ENCODE assay signal across 6 cellular contexts in the genomic region with DNA sequence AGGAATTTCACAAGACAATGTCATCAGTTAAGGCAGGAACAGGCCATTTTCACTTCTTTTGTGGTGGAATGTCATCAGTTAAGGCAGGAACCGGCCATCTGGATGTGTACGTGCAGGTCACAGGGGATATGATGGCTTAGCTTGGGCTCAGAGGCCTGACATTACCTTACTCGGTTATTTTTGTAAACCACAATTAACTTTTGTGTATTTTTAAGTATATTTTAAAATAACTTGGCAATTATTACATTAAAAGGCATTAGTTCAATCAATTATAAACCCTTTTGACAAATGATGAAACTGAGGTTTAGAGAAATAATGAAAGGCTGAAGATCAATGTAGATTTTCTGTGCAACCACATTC.
DNase-seq lines count a peak whose midpoint lies in the region; TF ChIP-seq lines count a peak whose summit lies in the region.
"Not testable (repeated sequence)": the region's sequence is repeated elsewhere in the genome, so short reads cannot be mapped to it uniquely, and the experiment has no call there.

No MANE protein-coding gene starts in this region.

- H3K4ac ChIP-seq in H9 (ENCODE audit: low read depth, low read length); mesendoderm (ENCODE audit: low read depth, low read length): not testable (repeated sequence)

- H3K79me2 ChIP-seq in H9 (ENCODE audit: insufficient read depth, low read length) (peaks cover 21% of the 10 kb centered on the region), mesendoderm (ENCODE audit: control insufficient read depth, insufficient read depth, low read length) (peaks cover 14% of the 10 kb centered on the region), neural progenitor cell (ENCODE audit: low read depth) (peaks cover 35% of the 10 kb centered on the region)

- not testable (repeated sequence) for H3K18ac ChIP-seq in H9 (ENCODE audit: insufficient read length, low read depth, low read length); mesendoderm (ENCODE audit: low read length)

- H4K8ac ChIP-seq in H9 (replicated peaks; ENCODE audit: insufficient read length, low read depth, low read length); mesendoderm (ENCODE audit: low read depth, low read length): not testable (repeated sequence)

- not testable (repeated sequence) for H2BK15ac ChIP-seq in H9 (ENCODE audit: low read depth, low read length); mesendoderm (replicated peaks; ENCODE audit: low read depth)

- not testable (repeated sequence) for H3K56ac ChIP-seq in H9 (ENCODE audit: insufficient read length, low read depth, low read length); mesendoderm (ENCODE audit: low read length)

- not testable (repeated sequence) for H2BK12ac ChIP-seq in H9 (ENCODE audit: insufficient read length, low read depth, low read length)

- peak overlapping the region; percentile 84 to 97 for H3K4me3 Mint-ChIP-seq in H9
- peak overlapping the region; percentile 91 for H3K4me3 Mint-ChIP-seq in endothelial cell (ENCODE audit: unreplicated experiment)
- H3K4me3 Mint-ChIP-seq in neural progenitor cell, result not testable (repeated sequence)

- H3K27ac ChIP-seq in H9 (ENCODE audit: insufficient read length, low read depth, low read length); mesendoderm (ENCODE audit: low read depth, low read length): not testable (repeated sequence)
- peak overlapping the region; percentile 92 for H3K27ac ChIP-seq in HUES64 (ENCODE audit: low read depth, low read length)
- peak overlapping the region; percentile 41 for H3K27ac ChIP-seq in ectodermal cell (ENCODE audit: insufficient read depth, low read depth, low read length, poor library complexity, severe bottlenecking)
- peak overlapping the region; percentile 12 for H3K27ac ChIP-seq in neural progenitor cell

- not testable (repeated sequence) for H2AFZ ChIP-seq in H9 (ENCODE audit: low read length); neural progenitor cell (replicated peaks)

- H2BK5ac ChIP-seq in H9 (ENCODE audit: insufficient read length, low read length); mesendoderm (ENCODE audit: low read length): not testable (repeated sequence)

- H3K9ac ChIP-seq in H9 (ENCODE audit: extremely low read depth, insufficient read length, low read length); mesendoderm (ENCODE audit: low read length); neural progenitor cell: not testable (repeated sequence)
- H3K9ac ChIP-seq in HUES64 (ENCODE audit: low read depth, low read length), result peak overlapping the region; percentile 59; the same call in 1 of the 2 replicates

- H3K36me3 ChIP-seq in HUES64 (ENCODE audit: insufficient read depth, low read length), result peaks cover 37% of the 10 kb centered on the region
- not testable (repeated sequence) for H3K36me3 ChIP-seq in ectodermal cell (ENCODE audit: control insufficient read depth, insufficient read depth, low read length); mesendoderm (ENCODE audit: control insufficient read depth, insufficient read depth, low read length); neural progenitor cell

- DNase-seq in H9; endothelial cell (ENCODE audit: low spot score); neural progenitor cell (ENCODE audit: low spot score): not testable (repeated sequence)
- peak; percentile 36 for DNase-seq in mesendoderm

- H3K36me3 Mint-ChIP-seq in H9 (ENCODE audit: insufficient read depth in 1 of 3, low read depth in 3 of 3), result peaks cover 28 to 39% (median 30%) of the 10 kb centered on the region in 3 experiments
- not testable (repeated sequence) for H3K36me3 Mint-ChIP-seq in endothelial cell (ENCODE audit: low read depth, unreplicated experiment); neural progenitor cell

- WGBS in H9 (ENCODE audit: extremely low coverage, insufficient read length, low lambda C conversion rate), result no CpG with 5 or more reads among the region's 3 CpGs
- no CpG with 5 or more reads among the region's 3 CpGs for WGBS in HUES64
- no CpG with 5 or more reads among the region's 3 CpGs for WGBS in ectodermal cell, 2 experiments
- WGBS in mesendoderm (ENCODE audit: extremely low coverage, insufficient coverage, low lambda C conversion rate), result no CpG with 5 or more reads among the region's 3 CpGs

- H2BK20ac ChIP-seq in H9 (ENCODE audit: low read depth, low read length, poor library complexity, severe bottlenecking), result not testable (repeated sequence)

- H3K4me3 ChIP-seq in HUES64 (ENCODE audit: low read length), result peak overlapping the region; percentile 96
- H3K4me3 ChIP-seq in ectodermal cell (ENCODE audit: insufficient read depth, low read depth, low read length); mesendoderm (ENCODE audit: low read length); neural progenitor cell: not testable (repeated sequence)

- H4K91ac ChIP-seq in H9 (ENCODE audit: insufficient read length, low read depth, low read length), result not testable (repeated sequence)

- not testable (repeated sequence) for H3K79me1 ChIP-seq in H9 (ENCODE audit: insufficient read depth, low read depth, low read length, poor library complexity, severe bottlenecking); mesendoderm (ENCODE audit: low read length)

- H3K4me1 ChIP-seq in H9 (ENCODE audit: insufficient read depth, low read length); mesendoderm (ENCODE audit: control insufficient read depth, low read depth, low read length): not testable (repeated sequence)
- H3K4me1 ChIP-seq in HUES64 (ENCODE audit: insufficient read depth, low read length) (peaks cover 56% of the 10 kb centered on the region), ectodermal cell (ENCODE audit: control insufficient read depth, insufficient read depth, low read length) (peaks cover 12% of the 10 kb centered on the region), neural progenitor cell (peaks cover 57% of the 10 kb centered on the region)

- H3K4me1 Mint-ChIP-seq in H9 (peaks cover 46 to 59% of the 10 kb centered on the region in 2 experiments), endothelial cell (ENCODE audit: unreplicated experiment) (peaks cover 29% of the 10 kb centered on the region), neural progenitor cell (peaks cover 33% of the 10 kb centered on the region)

- H2AK5ac ChIP-seq in H9 (ENCODE audit: insufficient read length, low read length); mesendoderm (ENCODE audit: low read length): not testable (repeated sequence)

- H3K27ac Mint-ChIP-seq in H9 (peak overlapping the region; percentile 70 to 99 (median 98)), endothelial cell (ENCODE audit: unreplicated experiment) (peak overlapping the region; percentile 99)
- not testable (repeated sequence) for H3K27ac Mint-ChIP-seq in neural progenitor cell

- not testable (repeated sequence) for TF ChIP-seq CTCF in H9 (conservative IDR thresholded peaks at IDR 0.05); endothelial cell (IDR thresholded peaks at IDR 0.05; ENCODE audit: unreplicated experiment); neural progenitor cell (IDR thresholded peaks at IDR 0.05)

- not testable (repeated sequence) for H3K9me3 ChIP-seq in H9 (ENCODE audit: control insufficient read depth, low read depth, low read length); HUES64 (ENCODE audit: insufficient read depth, low read depth, low read length); ectodermal cell (ENCODE audit: control insufficient read depth, low read length); neural progenitor cell (ENCODE audit: low read depth)

- H3F3A ChIP-seq in neural progenitor cell (ENCODE audit: low read depth), result peaks cover 42% of the 10 kb centered on the region

- H3K23me2 ChIP-seq in H9 (ENCODE audit: insufficient read length, low read depth, low read length, poor library complexity, severe bottlenecking), result not testable (repeated sequence)

- not testable (repeated sequence) for H3K27me3 ChIP-seq in H9 (ENCODE audit: insufficient read depth, low read length); HUES64 (ENCODE audit: insufficient read depth, low read length); ectodermal cell (ENCODE audit: control insufficient read depth, insufficient read depth, low read length, poor library complexity, severe bottlenecking); mesendoderm (ENCODE audit: insufficient read depth, low read length, poor library complexity); neural progenitor cell

- not testable (repeated sequence) for H3K14ac ChIP-seq in H9 (ENCODE audit: insufficient read depth, low read length)

- H2BK120ac ChIP-seq in H9 (ENCODE audit: low read depth, low read length, poor library complexity, severe bottlenecking); mesendoderm (ENCODE audit: low read depth, low read length): not testable (repeated sequence)

- H3T11ph ChIP-seq in H9 (ENCODE audit: low read length), result not testable (repeated sequence)

- not testable (repeated sequence) for H4K5ac ChIP-seq in H9 (ENCODE audit: insufficient read length, low read depth, low read length); mesendoderm (ENCODE audit: low read length)

- H3K4me2 ChIP-seq in H9 (ENCODE audit: insufficient read depth, insufficient read length, low read length); mesendoderm (ENCODE audit: low read length); neural progenitor cell: not testable (repeated sequence)

- peaks cover 0 to 12% of the 10 kb centered on the region in 2 experiments; a peak in 2 of 5 replicates for H3K9me3 Mint-ChIP-seq in H9
- H3K9me3 Mint-ChIP-seq in endothelial cell (ENCODE audit: unreplicated experiment); neural progenitor cell: not testable (repeated sequence)

- H4K20me1 ChIP-seq in H9 (ENCODE audit: control insufficient read depth, insufficient read depth, insufficient read length); neural progenitor cell (ENCODE audit: low read depth): not testable (repeated sequence)

- H3K27me3 Mint-ChIP-seq in H9 (ENCODE audit: low read depth); endothelial cell (ENCODE audit: unreplicated experiment); neural progenitor cell (ENCODE audit: insufficient read depth, low read depth): not testable (repeated sequence)

- H3K23ac ChIP-seq in H9 (ENCODE audit: insufficient read length, low read depth, low read length); mesendoderm (ENCODE audit: low read length): not testable (repeated sequence)
